ENCODE assay signal across 28 cellular contexts in the genomic region with DNA sequence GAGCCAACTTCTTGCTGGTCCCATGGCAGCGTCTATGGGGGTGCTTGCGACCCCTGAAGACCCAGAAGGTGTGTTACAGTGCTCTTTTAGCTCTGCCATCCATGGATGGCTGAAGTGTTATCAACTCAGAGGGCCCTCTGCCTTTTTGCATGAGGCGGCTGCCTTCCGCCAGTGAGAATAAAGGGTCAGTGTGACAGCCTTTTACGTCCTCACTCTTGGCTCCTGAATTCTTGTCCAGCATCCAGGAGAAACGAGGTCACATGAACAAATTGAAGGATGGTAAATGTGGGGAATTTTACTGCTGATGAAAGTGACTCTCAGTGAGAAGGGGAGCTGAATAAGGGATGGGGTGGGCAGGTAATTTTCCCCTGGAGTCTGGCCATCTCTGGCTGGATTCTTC. TPM values are rescaled to one million over a fixed set of nuclear protein-coding genes. Genes with fewer than 3 reads are reported as not detected.
DNase-seq lines count a peak whose midpoint lies in the region; ATAC-seq, FAIRE-seq and TF ChIP-seq lines count a peak whose summit lies in the region.
"Had no signal": no experiment of that assay in that cellular context is flagged by ENCODE, and none has a peak within 500 bp of the region (broad histone marks: within the 10 kb centered on the region; RNA-seq: fewer than 3 reads in every experiment).

No MANE protein-coding gene starts in this region.

- peak overlapping the region; percentile 0; the same call in 1 of the 2 replicates for H3K4me2 ChIP-seq in K562 (ENCODE audit: insufficient read depth, low read length)
- H3K4me2 ChIP-seq: A549, PC-9 had no signal

- POLR2A ChIA-PET in K562 (lab: Yijun Ruan, JAX): interaction anchor here (0.6 to 2.5 kb wide), 4 partner anchors 10 to 481 kb away, joined by 3 to 10 read pairs (median 3); no protein-coding TSS in a partner anchor

- no peaks in the 10 kb centered on the region for H3K9me1 ChIP-seq in K562 (ENCODE audit: control insufficient read depth, insufficient read depth, low read length)

- H3K4me3 ChIP-seq in K562 (no peak overlapping the region), lower leg skin (ENCODE audit: low read depth, poor library complexity, severe bottlenecking) (no peak overlapping the region)
- H3K4me3 ChIP-seq: A549, PC-9, SJCRH30 had no signal

- H3K4me1 Mint-ChIP-seq in nephron progenitor cell: peaks cover 61% of the 10 kb centered on the region

- in situ Hi-C loops in K562 (cut with MboI): no loop called here

- H3K4me3 Mint-ChIP-seq in nephron progenitor cell: peak overlapping the region; percentile 13
- H3K4me3 Mint-ChIP-seq: CD8-positive, alpha-beta T cell; IgD-negative memory B cell had no signal

- ATAC-seq in K562: no peak
- ATAC-seq in esophagus mucosa: no peak
- ATAC-seq: A549; CD8-positive, alpha-beta T cell; Right ventricle myocardium inferior had no signal

- H3K36me3 Mint-ChIP-seq in nephron progenitor cell (ENCODE audit: low read depth): peaks cover 15% of the 10 kb centered on the region
- H3K36me3 Mint-ChIP-seq: CD8-positive, alpha-beta T cell had no signal

- H3K27ac ChIP-seq in K562 (ENCODE audit: extremely low read depth, low read depth, low read length): no peak overlapping the region
- H3K27ac ChIP-seq: A549, HL-60, PC-9, SJCRH30 had no signal

- H3K27me3 Mint-ChIP-seq in nephron progenitor cell (ENCODE audit: low read depth, poor library complexity): peaks cover 7% of the 10 kb centered on the region

- 52% methylated on average over 6 of the region's 6 CpGs for WGBS in K562 (ENCODE audit: insufficient coverage, low coverage, missing lambda C conversion rate)
- 78 to 88% methylated on average over 6 of the region's 6 CpGs for WGBS in lower leg skin, 2 donors

- H3K27me3 ChIP-seq in K562 (ENCODE audit: control insufficient read depth in 2 of 2, insufficient read depth in 2 of 2, low read length in 2 of 2): no peaks in the 10 kb centered on the region
- H3K27me3 ChIP-seq: SJCRH30 had no signal

- H3K4me1 ChIP-seq in K562 (replicated peaks in 1 of 2; ENCODE audit: control insufficient read depth in 2 of 2, insufficient read depth in 2 of 2, low read length in 2 of 2): peaks cover 9 to 16% of the 10 kb centered on the region in 2 experiments
- H3K4me1 ChIP-seq: A549, Caco-2 had no signal

- TF ChIP-seq EP300 in K562 (IDR thresholded peaks at IDR 0.05; ENCODE audit: low read length): no peak

- no peaks in the 10 kb centered on the region for H4K20me1 ChIP-seq in K562 (replicated peaks; ENCODE audit: control insufficient read depth, insufficient read depth, low read length)

- TF ChIP-seq POLR2A in K562 (conservative IDR thresholded peaks at IDR 0.05) (no peak), lower leg skin (IDR thresholded peaks at IDR 0.05) (no peak)

- H3K27ac Mint-ChIP-seq in nephron progenitor cell: peak overlapping the region; percentile 88
- H3K27ac Mint-ChIP-seq: CD8-positive, alpha-beta T cell; IgD-negative memory B cell had no signal

- no peaks in the 10 kb centered on the region for H3K79me2 ChIP-seq in K562 (ENCODE audit: control insufficient read depth, insufficient read depth, low read length)

- intact Hi-C loops in K562 (cut with micrococcal nuclease): no loop called here
- intact Hi-C loops in lower leg skin (cut with DNase I; ENCODE audit: low total_unique reads): no loop called here

- no peak for TF ChIP-seq RAD21 in K562 (CRISPR knock-in tag; conservative IDR thresholded peaks at IDR 0.05 in 1 of 2, IDR thresholded peaks at IDR 0.05 in 1 of 2)

- H3K9ac ChIP-seq in K562 (ENCODE audit: insufficient read depth in 1 of 2, low read depth in 2 of 2, low read length in 2 of 2): peak overlapping the region in 1 of 2 experiments; percentile 37; a peak in 1 of 4 replicates

- peaks cover 22% of the 10 kb centered on the region for H3K9me3 Mint-ChIP-seq in nephron progenitor cell
- H3K9me3 Mint-ChIP-seq: CD8-positive, alpha-beta T cell; IgD-negative memory B cell had no signal

- H2AFZ ChIP-seq in K562 (ENCODE audit: low read depth, low read length): peak overlapping the region; percentile 82
- H2AFZ ChIP-seq: PC-9 had no signal

- H3K36me3 ChIP-seq in K562 (ENCODE audit: control insufficient read depth, insufficient read depth, low read length): no peaks in the 10 kb centered on the region
- H3K36me3 ChIP-seq: SJCRH30 had no signal

- CTCF ChIA-PET in K562 (lab: Yijun Ruan, JAX; ENCODE audit: low intra/inter-chr PET ratio): no interaction called here

- DNase-seq in K562 (ENCODE audit: extremely low read depth in 1 of 4, low spot score in 3 of 4) (no peak), nephron progenitor cell (no peak), putamen (ENCODE audit: low spot score) (peak; percentile 24), lower leg skin (ENCODE audit: low spot score in 2 of 2) (no peak), GF-D8 (lab: John Stamatoyannopoulos, UW) (no peak)
- no peak for DNase-seq in activated CD4-positive, alpha-beta T cell treated with anti-CD3 and anti-CD28 coated beads for 48 hours
- DNase-seq: AML-193; C1 segment of cervical spinal cord; Caco-2; CD8-positive, alpha-beta T cell; EL; NCI-H1048; NCI-H1417; NCI-H1694; NCI-H2029 treated with DMSO at 0.1 percent for 48 hours; NCI-H446 treated with DMSO at 0.1 percent for 48 hours; NCI-H526; NCI-H82; NK-92 treated with Interleukin-12 subunit alpha and Interleukin-12 subunit beta, amount 100 ng/mL, for 24 hours; PC-9; SJCRH30 had no signal

- no peak for FAIRE-seq in K562 (lab: Jason Lieb, UNC)
- FAIRE-seq: A549, H54 had no signal

- TF ChIP-seq CTCF in K562 (IDR thresholded peaks at IDR 0.05 in 2 of 3, conservative IDR thresholded peaks at IDR 0.05 in 1 of 3; ENCODE audit: insufficient read depth in 2 of 3, low read depth in 1 of 3, low read length in 3 of 3): no peak
- no peak for TF ChIP-seq CTCF in nephron progenitor cell (IDR thresholded peaks at IDR 0.05)
- TF ChIP-seq CTCF in lower leg skin (IDR thresholded peaks at IDR 0.05): no peak

- no TSS peak for BruUV-seq in K562 (replicated peaks; lab: Mats Ljungman, UMichigan)

- H3K9me3 ChIP-seq in K562 (replicated peaks; ENCODE audit: control insufficient read depth, insufficient read depth, low read depth, low read length): no peaks in the 10 kb centered on the region; the same call in 1 of the 2 replicates
- H3K9me3 ChIP-seq: A549, Caco-2, SJCRH30 had no signal

RNA-seq across cellular contexts. Expression of gene SSMEM1, which starts 24.1 kb away (rescaled TPM):
- 0.28 TPM in 1 of 2 replicates, not detected in the other for total RNA-seq in K562 (2011; cell fraction: chromatin; rRNA removed; ENCODE audit: low replicate concordance)
- total RNA-seq in K562 (2011; cell fraction: nucleolus; rRNA removed): 0.53 TPM in 1 of 2 replicates, not detected in the other
- total RNA-seq in K562 (2011; cell fraction: nucleoplasm; rRNA removed): not detected in 2 replicates
- total RNA-seq in K562 (2014; rRNA removed) (not detected in 2 replicates), K562 (2014; rRNA removed; fragmentation: Illumina TruSeq; extraction: Trizol) (0.18 and 0.32 TPM in 2 replicates), K562 (2015; rRNA removed; fragmentation: Illumina TruSeq; extraction: Trizol) (not detected in 2 replicates), K562 (2021) (0.16 TPM in 1 of 2 replicates, not detected in the other), esophagus mucosa (not detected), lower leg skin (not detected)
- polyA plus RNA-seq in K562 (2011; rRNA removed) (0.12 and 0.13 TPM in 2 replicates), K562 (2014; fragmentation: Illumina TruSeq; extraction: Trizol) (0.25 TPM in 1 of 2 replicates, not detected in the other), K562 (2014; fragmentation: Nextera tagmentation; extraction: Ambion mirVana) (under 1 TPM; 0.10 to 0.28 TPM), K562 (2014; rRNA removed) (not detected in 2 replicates)
- not detected in 2 replicates for polyA plus RNA-seq in K562 (2011; cell fraction: cytosol; rRNA removed)
- not detected in 2 replicates for polyA plus RNA-seq in K562 (2011; cell fraction: nucleus; rRNA removed)
- polyA plus RNA-seq in K562 (2012): 0.08 and 0.09 TPM in 2 replicates
- 0.21 TPM in 1 of 2 replicates, not detected in the other for polyA minus RNA-seq in K562 (2011; rRNA and poly(A)+ RNA removed)
- not detected in 2 replicates for polyA minus RNA-seq in K562 (2011; cell fraction: cytosol; rRNA and poly(A)+ RNA removed)
- not detected in 2 replicates for polyA minus RNA-seq in K562 (2011; cell fraction: nucleus; rRNA and poly(A)+ RNA removed)
- total RNA-seq: Caco-2; CD8-positive, alpha-beta T cell; PC-9; Right ventricle myocardium inferior; RPMI7951; SJCRH30 had no signal
- polyA plus RNA-seq: A549, IgD-negative memory B cell had no signal

RNA-seq across cellular contexts. Expression of gene TMEM209, which starts 26.6 kb away (rescaled TPM):
- total RNA-seq in K562 (2011; cell fraction: chromatin; rRNA removed; ENCODE audit: low replicate concordance): 270 and 331 TPM in 2 replicates
- total RNA-seq in K562 (2011; cell fraction: nucleolus; rRNA removed): 218 and 221 TPM in 2 replicates
- total RNA-seq in K562 (2011; cell fraction: nucleoplasm; rRNA removed): 322 and 343 TPM in 2 replicates
- total RNA-seq in K562 (2014; rRNA removed): 36.8 and 37.9 TPM in 2 replicates
- total RNA-seq in K562 (2014; rRNA removed; fragmentation: Illumina TruSeq; extraction: Trizol): 77.2 and 88.2 TPM in 2 replicates
- total RNA-seq in K562 (2015; rRNA removed; fragmentation: Illumina TruSeq; extraction: Trizol): 67.3 and 75.1 TPM in 2 replicates
- total RNA-seq in K562 (2021): 68.9 and 76.6 TPM in 2 replicates
- 116 and 182 TPM in 2 replicates for polyA plus RNA-seq in K562 (2011; rRNA removed)
- 94.0 and 167 TPM in 2 replicates for polyA plus RNA-seq in K562 (2011; cell fraction: cytosol; rRNA removed)
- 68.4 and 102 TPM in 2 replicates for polyA plus RNA-seq in K562 (2011; cell fraction: nucleus; rRNA removed)
- 42.4 and 74.7 TPM in 2 replicates for polyA plus RNA-seq in K562 (2012)
- polyA plus RNA-seq in K562 (2014; fragmentation: Illumina TruSeq; extraction: Trizol): 72.4 and 88.5 TPM in 2 replicates
- polyA plus RNA-seq in K562 (2014; fragmentation: Nextera tagmentation; extraction: Ambion mirVana): 10 to 100 TPM; 74.6 to 82.1 TPM
- polyA plus RNA-seq in K562 (2014; rRNA removed): 42.7 and 48.0 TPM in 2 replicates
- polyA minus RNA-seq in K562 (2011; rRNA and poly(A)+ RNA removed): 281 and 305 TPM in 2 replicates
- polyA minus RNA-seq in K562 (2011; cell fraction: cytosol; rRNA and poly(A)+ RNA removed): 102 TPM in 2 replicates
- polyA minus RNA-seq in K562 (2011; cell fraction: nucleus; rRNA and poly(A)+ RNA removed): 57.1 and 129 TPM in 2 replicates
- total RNA-seq in esophagus mucosa: 14.9 TPM
- total RNA-seq in lower leg skin: 10 to 100 TPM in 2 of 4 donors, 1 to 10 TPM in 2; 8.0 to 12.7 (median 9.7) TPM

RNA-seq across cellular contexts. Expression of gene CPA2, which starts 34.9 kb away (rescaled TPM):
- 0.28 and 0.65 TPM in 2 replicates for total RNA-seq in K562 (2011; cell fraction: chromatin; rRNA removed; ENCODE audit: low replicate concordance)
- total RNA-seq in K562 (2011; cell fraction: nucleolus; rRNA removed): not detected in 2 replicates
- total RNA-seq in K562 (2011; cell fraction: nucleoplasm; rRNA removed): 0.46 TPM in 1 of 2 replicates, not detected in the other
- total RNA-seq in K562 (2014; rRNA removed) (0.24 TPM in 1 of 2 replicates, not detected in the other), K562 (2014; rRNA removed; fragmentation: Illumina TruSeq; extraction: Trizol) (not detected in 2 replicates), K562 (2015; rRNA removed; fragmentation: Illumina TruSeq; extraction: Trizol) (not detected in 2 replicates), K562 (2021) (0.84 and 1.2 TPM in 2 replicates), esophagus mucosa (not detected), lower leg skin (under 1 TPM in 1 of 4 donors, not detected in 3; 0.16 TPM)
- polyA plus RNA-seq in K562 (2011; rRNA removed) (0.11 TPM in 1 of 2 replicates, not detected in the other), K562 (2014; fragmentation: Illumina TruSeq; extraction: Trizol) (0.09 TPM in 1 of 2 replicates, not detected in the other), K562 (2014; fragmentation: Nextera tagmentation; extraction: Ambion mirVana) (under 1 TPM in 1 of 2 experiments, not detected in 1; 0.04 TPM), K562 (2014; rRNA removed) (0.05 and 0.20 TPM in 2 replicates)
- not detected in 2 replicates for polyA plus RNA-seq in K562 (2011; cell fraction: cytosol; rRNA removed)
- polyA plus RNA-seq in K562 (2011; cell fraction: nucleus; rRNA removed): 0.15 and 0.37 TPM in 2 replicates
- polyA plus RNA-seq in K562 (2012): 0.18 TPM in 1 of 2 replicates, not detected in the other
- not detected in 2 replicates for polyA minus RNA-seq in K562 (2011; rRNA and poly(A)+ RNA removed)
- not detected in 2 replicates for polyA minus RNA-seq in K562 (2011; cell fraction: cytosol; rRNA and poly(A)+ RNA removed)
- not detected in 2 replicates for polyA minus RNA-seq in K562 (2011; cell fraction: nucleus; rRNA and poly(A)+ RNA removed)
- total RNA-seq: CD8-positive, alpha-beta T cell; PC-9; Right ventricle myocardium inferior; RPMI7951 had no signal
- polyA plus RNA-seq: A549, IgD-negative memory B cell had no signal
